9 cellular contexts compared by ENCODE assay signal in the genomic region with DNA sequence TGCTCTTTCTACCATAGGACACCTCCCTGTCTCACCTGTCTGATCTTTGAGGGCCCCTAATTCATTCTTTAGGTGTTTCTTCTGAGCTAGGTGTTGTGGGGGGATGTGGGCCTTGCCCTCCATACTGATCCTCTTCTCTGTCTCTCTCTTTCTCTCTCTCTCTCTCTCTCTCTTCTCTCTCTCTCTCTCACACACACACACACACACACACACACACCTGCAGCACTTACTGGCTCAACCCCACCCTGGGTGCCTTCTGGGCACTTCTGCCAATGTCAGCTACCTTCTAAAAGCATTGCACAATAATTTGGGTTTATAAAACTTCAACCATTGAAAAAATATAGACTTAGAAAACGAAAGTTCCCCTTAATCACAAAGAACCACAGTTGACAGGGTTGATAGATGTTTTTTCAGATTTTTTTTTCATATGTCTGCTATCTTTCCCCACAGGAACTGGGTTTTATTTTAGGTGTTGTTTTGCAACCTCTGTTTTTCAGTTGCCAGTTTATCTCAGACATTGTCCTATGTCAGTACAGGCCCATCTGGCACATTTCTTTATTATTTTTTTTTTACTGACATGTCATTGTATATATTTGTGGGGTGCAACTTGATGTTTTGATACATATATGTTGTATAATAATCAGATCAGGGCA.
A peak's percentile ranks its signal among the peaks of the same experiment; 100 is the strongest.
DNase-seq lines count a peak whose midpoint lies in the region; ATAC-seq and TF ChIP-seq lines count a peak whose summit lies in the region.
"Had no signal": no experiment of that assay in that cellular context is flagged by ENCODE, and none has a peak within 500 bp of the region (broad histone marks: within the 10 kb centered on the region; RNA-seq: fewer than 3 reads in every experiment).

No MANE protein-coding gene starts in this region.

- no peak overlapping the region for H3K9ac ChIP-seq in OCI-LY3 (ENCODE audit: low read length)
- peak overlapping the region in 1 of 2 donors; percentile 68 for H3K9ac ChIP-seq in stomach smooth muscle (ENCODE audit: low read length in 2 of 2)

- TF ChIP-seq CTCF in OCI-LY3 (IDR thresholded peaks at IDR 0.05; ENCODE audit: low read depth, low read length) (no peak), fibroblast of pulmonary artery (IDR thresholded peaks at IDR 0.05; ENCODE audit: low read length, missing control alignments) (no peak)

- no peak overlapping the region for H2AFZ ChIP-seq in OCI-LY3 (ENCODE audit: low read depth, low read length)

- no peaks in the 10 kb centered on the region for H3K9me3 ChIP-seq in OCI-LY3 (ENCODE audit: insufficient read depth, low read length)
- no peaks in the 10 kb centered on the region for H3K9me3 ChIP-seq in stomach smooth muscle (ENCODE audit: control insufficient read depth in 2 of 2, low read length in 2 of 2)
- H3K9me3 ChIP-seq: HAP-1 had no signal

- no peak for ATAC-seq in HG02840 (IDR thresholded peaks at IDR 0.05; ENCODE audit: low FRiP score, unreplicated experiment)

- H3K36me3 ChIP-seq in OCI-LY3 (replicated peaks; ENCODE audit: low read depth, low read length): peaks cover 73% of the 10 kb centered on the region
- H3K36me3 ChIP-seq in stomach smooth muscle (ENCODE audit: control insufficient read depth in 2 of 2, insufficient read depth in 2 of 2, low read length in 2 of 2): peaks cover 3 to 7% of the 10 kb centered on the region in 2 donors
- H3K36me3 ChIP-seq: HAP-1 had no signal

- peaks cover 93% of the 10 kb centered on the region for H4K20me1 ChIP-seq in OCI-LY3 (ENCODE audit: insufficient read depth, low read length)

- peaks cover 98% of the 10 kb centered on the region for H3K79me2 ChIP-seq in OCI-LY3 (ENCODE audit: low read length)

- DNase-seq in SIG-M5 treated with dmso at 0.1 percent for 504 hours (lab: John Stamatoyannopoulos, UW; ENCODE audit: unreplicated experiment): peak; percentile 44
- no peak for DNase-seq in SIG-M5 (lab: John Stamatoyannopoulos, UW)
- peak; percentile 18 for DNase-seq in fibroblast of pulmonary artery (ENCODE audit: low read depth)
- no peak for DNase-seq in stimulated activated CD4-positive, alpha-beta T cell treated with anti-CD3 and anti-CD28 coated beads, Interleukin-2, amount 100 ng/mL, for 48 hours
- DNase-seq in ecto neural progenitor cell (ENCODE audit: low spot score): no peak

- H3K4me3 ChIP-seq in OCI-LY3 (ENCODE audit: low read length): no peak overlapping the region
- no peak overlapping the region for H3K4me3 ChIP-seq in fibroblast of pulmonary artery (replicated peaks; ENCODE audit: low read depth, low read length)
- peak overlapping the region in 1 of 2 donors; percentile 68 for H3K4me3 ChIP-seq in stomach smooth muscle (ENCODE audit: low read length in 2 of 2)
- H3K4me3 ChIP-seq: HAP-1 had no signal

- H3K4me2 ChIP-seq in OCI-LY3 (ENCODE audit: low read length): no peak overlapping the region

- H3K27ac ChIP-seq in OCI-LY3 (ENCODE audit: low read length): peak overlapping the region; percentile 22; the same call in 1 of the 2 replicates
- peak overlapping the region; percentile 82 for H3K27ac ChIP-seq in stomach smooth muscle (ENCODE audit: low read length)

- peaks cover 15% of the 10 kb centered on the region for H3K4me1 ChIP-seq in OCI-LY3 (ENCODE audit: low read length)
- peaks cover 28% of the 10 kb centered on the region for H3K4me1 ChIP-seq in stomach smooth muscle (ENCODE audit: control insufficient read depth, insufficient read depth, low read length)

- H3K27me3 ChIP-seq in OCI-LY3 (ENCODE audit: low read depth, low read length) (no peaks in the 10 kb centered on the region), stomach smooth muscle (ENCODE audit: control insufficient read depth in 1 of 2, insufficient read depth in 2 of 2, low read length in 2 of 2) (no peaks in the 10 kb centered on the region)

Comparison
In these comparisons a context has a peak if more than half of its experiments do, and no peak if none do; other contexts are left out.
1. DNase-seq: peak in SIG-M5 treated with dmso at 0.1 percent for 504 hours (single experiment) and fibroblast of pulmonary artery (single experiment); none in SIG-M5 (single experiment), stimulated activated CD4-positive, alpha-beta T cell treated with anti-CD3 and anti-CD28 coated beads, Interleukin-2, amount 100 ng/mL, for 48 hours (0 of 2) and ecto neural progenitor cell (single experiment).